ENCODE assay signal across 8 cellular contexts in the genomic region with DNA sequence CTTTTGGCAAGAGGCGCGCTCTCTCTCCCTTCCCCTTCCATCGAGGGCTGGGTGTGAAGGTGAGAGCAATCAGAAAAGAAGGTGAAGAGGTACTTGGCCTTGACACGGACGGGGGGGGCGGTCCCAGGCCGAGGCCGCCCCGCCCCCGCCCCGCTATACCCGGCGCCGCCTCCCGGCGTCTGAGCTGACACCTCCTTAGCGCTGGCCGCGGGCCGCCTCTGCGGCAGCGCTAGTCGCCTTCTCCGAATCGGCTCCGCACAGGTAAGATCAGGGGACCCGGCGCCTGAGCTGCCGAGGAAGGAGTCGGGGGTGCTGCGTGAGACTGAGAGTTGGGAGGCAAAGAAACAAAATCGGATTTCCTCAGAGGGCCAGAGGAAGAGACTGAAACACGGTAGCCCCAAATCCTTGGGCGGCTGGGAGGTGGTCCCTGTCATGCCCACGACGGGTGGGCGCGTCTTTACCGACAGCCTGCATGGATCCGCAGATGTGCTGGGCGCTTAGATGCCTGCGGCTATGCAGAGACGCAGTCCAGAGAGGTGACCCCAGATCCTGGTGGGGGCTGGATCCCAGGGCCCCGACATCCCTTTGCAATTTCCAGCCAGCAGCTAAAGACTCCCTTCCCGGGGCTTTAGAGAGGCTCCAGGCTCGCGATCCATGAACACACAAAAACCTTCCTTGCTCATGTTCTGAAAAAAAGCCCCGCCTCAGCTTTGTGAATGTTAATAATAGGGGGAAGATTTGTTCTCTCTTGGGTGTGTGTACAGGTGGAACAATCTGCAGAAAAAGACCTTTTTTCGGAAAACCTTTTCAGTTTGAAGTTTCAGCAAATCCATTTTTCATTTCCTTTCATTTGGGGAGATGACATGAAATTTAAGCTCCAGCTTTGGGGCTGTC. TPM values are rescaled to one million over a fixed set of nuclear protein-coding genes. Genes with fewer than 3 reads are reported as not detected.
A peak's percentile ranks its signal among the peaks of the same experiment; 100 is the strongest.
DNase-seq lines count a peak whose midpoint lies in the region; ATAC-seq and TF ChIP-seq lines count a peak whose summit lies in the region.

A gene with protein sequence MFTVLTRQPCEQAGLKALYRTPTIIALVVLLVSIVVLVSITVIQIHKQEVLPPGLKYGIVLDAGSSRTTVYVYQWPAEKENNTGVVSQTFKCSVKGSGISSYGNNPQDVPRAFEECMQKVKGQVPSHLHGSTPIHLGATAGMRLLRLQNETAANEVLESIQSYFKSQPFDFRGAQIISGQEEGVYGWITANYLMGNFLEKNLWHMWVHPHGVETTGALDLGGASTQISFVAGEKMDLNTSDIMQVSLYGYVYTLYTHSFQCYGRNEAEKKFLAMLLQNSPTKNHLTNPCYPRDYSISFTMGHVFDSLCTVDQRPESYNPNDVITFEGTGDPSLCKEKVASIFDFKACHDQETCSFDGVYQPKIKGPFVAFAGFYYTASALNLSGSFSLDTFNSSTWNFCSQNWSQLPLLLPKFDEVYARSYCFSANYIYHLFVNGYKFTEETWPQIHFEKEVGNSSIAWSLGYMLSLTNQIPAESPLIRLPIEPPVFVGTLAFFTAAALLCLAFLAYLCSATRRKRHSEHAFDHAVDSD (plus strand): TSS at position 184 of the 894 bp plus-strand sequence. CDS start 874 bp downstream, outside the sequence.

- no peak within 1 kb of the TSS for H3K27ac Mint-ChIP-seq in activated naive CD4-positive, alpha-beta T cell treated with anti-CD3 and anti-CD28 coated beads, Interleukin-2, amount 50 U/mL, for 72 hours

- no peak for TF ChIP-seq CTCF in AG09309 (IDR thresholded peaks at IDR 0.05; ENCODE audit: control insufficient read depth, insufficient read depth, low read depth, low read length, missing control alignments)
- TF ChIP-seq CTCF in heart right ventricle (IDR thresholded peaks at IDR 0.05) = no peak
- no peak for TF ChIP-seq CTCF in retinal pigment epithelial cell (conservative IDR thresholded peaks at IDR 0.05; ENCODE audit: low read depth, low read length)

- H3K4me3 ChIP-seq in AG09309 (ENCODE audit: control insufficient read depth, low read depth, low read length) (peak within 1 kb of the TSS; percentile 24), heart right ventricle (peak within 1 kb of the TSS in 9 of 10 donors; percentile 24 to 56 (median 50)), retinal pigment epithelial cell (ENCODE audit: low read length) (peak within 1 kb of the TSS; percentile 55)

- peaks cover 0 to 9% (median 3%) of the 10 kb centered on the region in 9 donors for H3K4me1 ChIP-seq in heart right ventricle

- intact Hi-C loops in heart right ventricle (cut with DNase I) = no loop called here

- DNase-seq in AG09309 (ENCODE audit: low read depth) (no peak), NCI-H510A (lab: John Stamatoyannopoulos, UW) (peak; percentile 33), heart right ventricle (peak in 1 of 2 donors; percentile 21), retinal pigment epithelial cell (ENCODE audit: low read depth) (no peak), cortex of kidney (lab: John Stamatoyannopoulos, UW) (no peak), NCI-H524 treated with DMSO at 0.1 percent for 48 hours (lab: John Stamatoyannopoulos, UW) (no peak)
- DNase-seq in activated naive CD4-positive, alpha-beta T cell treated with anti-CD3 and anti-CD28 coated beads, Interleukin-2, amount 50 U/mL, for 72 hours (ENCODE audit: low spot score in 2 of 2) = peak in 1 of 2 donors; percentile 18

- H3K36me3 ChIP-seq in heart right ventricle = peaks cover 0 to 10% (median 0%) of the 10 kb centered on the region in 9 donors

- peak; percentile 59 to 91 for ATAC-seq in activated naive CD4-positive, alpha-beta T cell treated with anti-CD3 and anti-CD28 coated beads, Interleukin-2, amount 50 U/mL, for 72 hours
- ATAC-seq in heart right ventricle (peak; percentile 42 to 87 (median 74)), GM18520 (IDR thresholded peaks at IDR 0.05; ENCODE audit: unreplicated experiment) (no peak)

- no peaks in the 10 kb centered on the region for H3K9me3 ChIP-seq in heart right ventricle

- peaks cover 0 to 24% (median 0%) of the 10 kb centered on the region in 7 donors for H3K27me3 ChIP-seq in heart right ventricle

- H3K27ac ChIP-seq in heart right ventricle = no peak within 1 kb of the TSS

- peaks cover 0 to 13% of the 10 kb centered on the region in 2 donors for H3K36me3 Mint-ChIP-seq in activated naive CD4-positive, alpha-beta T cell treated with anti-CD3 and anti-CD28 coated beads, Interleukin-2, amount 50 U/mL, for 72 hours

- no peaks in the 10 kb centered on the region for H3K9me3 Mint-ChIP-seq in activated naive CD4-positive, alpha-beta T cell treated with anti-CD3 and anti-CD28 coated beads, Interleukin-2, amount 50 U/mL, for 72 hours

- 8% methylated on average over 47 to 49 of the region's 49 CpGs for WGBS in heart right ventricle, 2 donors

RNA-seq across cellular contexts. Expression of the gene that starts here (rescaled TPM):
- total RNA-seq in activated naive CD4-positive, alpha-beta T cell treated with anti-CD3 and anti-CD28 coated beads, Interleukin-2, amount 50 U/mL, for 72 hours = not detected
- total RNA-seq in heart right ventricle = under 1 TPM in 9 of 10 donors, not detected in 1; 0.15 to 0.77 (median 0.40) TPM
- under 1 TPM; 0.25 to 0.51 TPM for polyA plus RNA-seq in heart right ventricle

Comparison
In these comparisons a context has a peak if more than half of its experiments do, and no peak if none do; other contexts are left out.
1. Peak in ATAC-seq in activated naive CD4-positive, alpha-beta T cell treated with anti-CD3 and anti-CD28 coated beads, Interleukin-2, amount 50 U/mL, for 72 hours; RNA of the gene not detected or under 1 TPM.
2. Peak in ATAC-seq and H3K4me3 ChIP-seq in heart right ventricle; RNA of the gene not detected or under 1 TPM.